Comparison of ENCODE assay signal across 38 cellular contexts in the genomic region with DNA sequence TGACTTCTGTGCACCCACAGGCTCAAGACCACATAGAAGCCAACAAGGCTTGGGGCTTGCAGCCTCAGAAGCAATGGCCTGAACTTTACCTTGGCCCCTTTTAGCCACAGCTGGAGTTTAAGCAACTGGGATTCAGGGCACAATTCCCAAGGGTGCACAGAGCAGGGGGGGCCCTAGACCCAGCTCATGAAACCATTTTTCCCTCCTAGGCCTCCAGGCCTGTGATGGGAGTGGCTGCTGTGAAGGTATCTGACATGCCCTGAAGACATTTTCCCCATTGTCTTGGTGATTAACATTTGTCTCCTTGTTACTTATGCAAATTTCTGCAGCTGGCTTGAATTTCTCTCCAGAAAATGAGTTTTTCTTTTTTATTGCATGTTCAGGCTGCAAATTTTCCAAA. TPM values are rescaled to one million over a fixed set of nuclear protein-coding genes. Genes with fewer than 3 reads are reported as not detected.
"Had no signal": no experiment of that assay in that cellular context is flagged by ENCODE, and none has a peak within 500 bp of the region (broad histone marks: within the 10 kb centered on the region; RNA-seq: fewer than 3 reads in every experiment).

No MANE protein-coding gene starts in this region.

- DNase-seq: Karpas-422, Kasumi-1, MG63, MM.1S, MV-4-11, NCI-H1048, NCI-H1092, NCI-H1092 treated with DMSO at 0.1 percent for 48 hours, NCI-H1105, NCI-H1105 treated with DMSO at 0.1 percent for 48 hours, NCI-H1417, NCI-H1417 treated with DMSO at 0.1 percent for 48 hours, NCI-H1436, NCI-H1436 treated with DMSO at 0.1 percent for 48 hours, NCI-H146, NCI-H1694, NCI-H1694 treated with DMSO at 0.1 percent for 48 hours, NCI-H187, NCI-H187 treated with DMSO at 0.1 percent for 48 hours, NCI-H1930, NCI-H2029, NCI-H2029 treated with DMSO at 0.1 percent for 48 hours, NCI-H2081, NCI-H2081 treated with DMSO at 0.1 percent for 48 hours, NCI-H2107, NCI-H2171, NCI-H2171 treated with DMSO at 0.1 percent for 48 hours, NCI-H2227 treated with DMSO at 0.1 percent for 48 hours, NCI-H226, NCI-H345, NCI-H446, NCI-H446 treated with DMSO at 0.1 percent for 48 hours, NCI-H510A, NCI-H510A treated with DMSO at 0.1 percent for 48 hours, NCI-H524 had no signal

- H3K4me3 ChIP-seq: MG63 had no signal

- H3K36me3 ChIP-seq: MG63 had no signal

RNA-seq across cellular contexts. Expression of a gene that starts 55.7 kb away (rescaled TPM):
- total RNA-seq: LHCN-M2, MCF 10A, NCI-H460 had no signal
